10 cellular contexts compared by ENCODE assay signal in genomic region chr9:13213337-13213736, GRCh38.
DNase-seq lines count a peak whose midpoint lies in the region; ATAC-seq, FAIRE-seq and TF ChIP-seq lines count a peak whose summit lies in the region.
"Had no signal": no experiment of that assay in that cellular context is flagged by ENCODE, and none has a peak within 500 bp of the region (broad histone marks: within the 10 kb centered on the region; RNA-seq: fewer than 3 reads in every experiment).

No MANE protein-coding gene starts in this region.

- FAIRE-seq in pancreas (lab: Jason Lieb, UNC): peak; percentile 67

- H3K27me3 ChIP-seq in endodermal cell (ENCODE audit: control insufficient read depth, insufficient read depth, low read length, poor library complexity, severe bottlenecking) (no peaks in the 10 kb centered on the region), pancreas (no peaks in the 10 kb centered on the region)

- no peak overlapping the region for H3K4me3 ChIP-seq in endodermal cell (ENCODE audit: low read length)
- H3K4me3 ChIP-seq in pancreas: no peak overlapping the region
- H3K4me3 ChIP-seq: lung had no signal

- no peaks in the 10 kb centered on the region for H3K9me3 Mint-ChIP-seq in endodermal cell
- peaks cover 3% of the 10 kb centered on the region for H3K9me3 Mint-ChIP-seq in T-helper 2 cell treated with Interferon-gamma antibody and Interleukin-4, amounts not matched to agents 5 μg/mL and 100 μg/mL, for 36 hours
- H3K9me3 Mint-ChIP-seq: T-helper 1 cell treated with Interleukin-12 subunit alpha and Interleukin-12 subunit beta and Interleukin-4 antibody, amounts not matched to agents 30 μg/mL and 1 μg/mL, for 36 hours had no signal

- H3K27ac Mint-ChIP-seq in endodermal cell: no peak overlapping the region
- H3K27ac Mint-ChIP-seq in T-helper 2 cell treated with Interferon-gamma antibody and Interleukin-4, amounts not matched to agents 5 μg/mL and 100 μg/mL, for 36 hours: no peak overlapping the region
- H3K27ac Mint-ChIP-seq: T-helper 1 cell treated with Interleukin-12 subunit alpha and Interleukin-12 subunit beta and Interleukin-4 antibody, amounts not matched to agents 30 μg/mL and 1 μg/mL, for 36 hours had no signal

- WGBS in endodermal cell (ENCODE audit: insufficient coverage in 1 of 2, insufficient read length in 1 of 2), 2 experiments: 100% methylated on average over 1 of the region's 1 CpG; no CpG with 5 or more reads in 1 of the 2 experiments
- WGBS in pancreas, 2 donors: 82 to 91% methylated on average over 1 of the region's 1 CpG

- H3K4me1 Mint-ChIP-seq in endodermal cell: peaks cover 2% of the 10 kb centered on the region
- no peaks in the 10 kb centered on the region for H3K4me1 Mint-ChIP-seq in T-helper 2 cell treated with Interferon-gamma antibody and Interleukin-4, amounts not matched to agents 5 μg/mL and 100 μg/mL, for 36 hours (ENCODE audit: low read depth)

- H3K4me1 ChIP-seq in endodermal cell (ENCODE audit: control insufficient read depth, insufficient read depth, low read length) (no peaks in the 10 kb centered on the region), pancreas (no peaks in the 10 kb centered on the region)

- peaks cover 25% of the 10 kb centered on the region for H3K36me3 ChIP-seq in endodermal cell (ENCODE audit: control insufficient read depth, insufficient read depth, low read length)
- no peaks in the 10 kb centered on the region for H3K36me3 ChIP-seq in pancreas

- H3K4me3 Mint-ChIP-seq in endodermal cell: no peak overlapping the region
- H3K4me3 Mint-ChIP-seq in T-helper 2 cell treated with Interferon-gamma antibody and Interleukin-4, amounts not matched to agents 5 μg/mL and 100 μg/mL, for 36 hours: no peak overlapping the region
- H3K4me3 Mint-ChIP-seq: T-helper 1 cell treated with Interleukin-12 subunit alpha and Interleukin-12 subunit beta and Interleukin-4 antibody, amounts not matched to agents 30 μg/mL and 1 μg/mL, for 36 hours had no signal

- H3K9me3 ChIP-seq in endodermal cell (ENCODE audit: control insufficient read depth, low read length): no peaks in the 10 kb centered on the region
- H3K9me3 ChIP-seq in pancreas: no peaks in the 10 kb centered on the region

- no peaks in the 10 kb centered on the region for H3K27me3 Mint-ChIP-seq in endodermal cell (ENCODE audit: insufficient read depth)
- H3K27me3 Mint-ChIP-seq in T-helper 2 cell treated with Interferon-gamma antibody and Interleukin-4, amounts not matched to agents 5 μg/mL and 100 μg/mL, for 36 hours (ENCODE audit: low read depth): no peaks in the 10 kb centered on the region

- intact Hi-C loops in pancreas (cut with DNase I): no loop called here

- H3K36me3 Mint-ChIP-seq in endodermal cell (ENCODE audit: low read depth): peaks cover 10% of the 10 kb centered on the region
- no peaks in the 10 kb centered on the region for H3K36me3 Mint-ChIP-seq in T-helper 2 cell treated with Interferon-gamma antibody and Interleukin-4, amounts not matched to agents 5 μg/mL and 100 μg/mL, for 36 hours (ENCODE audit: low read depth)

- ATAC-seq in pancreas: no peak

- peak; percentile 22 for DNase-seq in GM03348 (ENCODE audit: low spot score)
- peak; percentile 31 for DNase-seq in NCI-H2081 treated with DMSO at 0.1 percent for 48 hours (lab: John Stamatoyannopoulos, UW)
- no peak for DNase-seq in endodermal cell
- DNase-seq in pancreas: no peak
- DNase-seq in T-helper 2 cell treated with Interferon-gamma antibody and Interleukin-4, amounts not matched to agents 5 μg/mL and 100 μg/mL, for 36 hours (ENCODE audit: low spot score): no peak
- DNase-seq in activated CD4-positive, alpha-beta T cell treated with anti-CD3 and anti-CD28 coated beads, Interleukin-2, amount 50 U/mL, for 48 hours: no peak
- no peak for DNase-seq in activated T-cell treated with anti-CD3 and anti-CD28 coated beads, Interleukin-2, amount 50 U/mL, for 1 hour

- TF ChIP-seq CTCF in endodermal cell (conservative IDR thresholded peaks at IDR 0.05): peak; percentile 42
- peak in 1 of 4 donors; percentile 10 for TF ChIP-seq CTCF in pancreas (IDR thresholded peaks at IDR 0.05)

- H3K27ac ChIP-seq in endodermal cell (ENCODE audit: low read depth, low read length) (no peak overlapping the region), pancreas (no peak overlapping the region)
- H3K27ac ChIP-seq: HL-60 had no signal

- H3K9ac ChIP-seq in endodermal cell (ENCODE audit: extremely low read depth, low read length, poor library complexity, severe bottlenecking): no peak overlapping the region

Comparison
In these comparisons a context has a peak if more than half of its experiments do, and no peak if none do; other contexts are left out.
1. DNase-seq: peak in GM03348 (single experiment) and NCI-H2081 treated with DMSO at 0.1 percent for 48 hours (single experiment); none in endodermal cell (single experiment), pancreas (0 of 6), T-helper 2 cell treated with Interferon-gamma antibody and Interleukin-4, amounts not matched to agents 5 μg/mL and 100 μg/mL, for 36 hours (single experiment), activated CD4-positive, alpha-beta T cell treated with anti-CD3 and anti-CD28 coated beads, Interleukin-2, amount 50 U/mL, for 48 hours (0 of 2) and activated T-cell treated with anti-CD3 and anti-CD28 coated beads, Interleukin-2, amount 50 U/mL, for 1 hour (single experiment).